In the genomic region with DNA sequence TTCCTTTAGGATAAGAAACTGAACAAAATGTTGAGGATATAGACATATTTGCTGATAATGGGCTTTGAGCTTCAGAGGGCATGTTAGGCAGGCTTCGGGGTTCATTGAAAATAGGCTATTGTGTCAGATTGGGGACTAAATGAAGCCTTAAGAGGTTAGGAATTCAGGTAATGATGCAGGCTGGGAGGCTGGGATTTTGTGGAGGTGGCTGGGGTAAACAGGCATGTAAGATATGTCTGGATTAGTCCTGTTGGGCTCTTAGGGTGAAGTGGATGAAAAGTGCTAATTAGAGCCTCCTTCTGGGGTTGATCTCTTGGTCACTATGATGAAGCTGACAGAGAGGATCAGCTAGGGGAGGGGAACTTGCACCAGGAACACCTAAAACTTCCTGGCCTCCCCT, we compare ENCODE assay signal across 22 cellular contexts.
"Had no signal": no experiment of that assay in that cellular context is flagged by ENCODE, and none has a peak within 500 bp of the region (broad histone marks: within the 10 kb centered on the region; RNA-seq: fewer than 3 reads in every experiment).

No MANE protein-coding gene starts in this region.

- H3K36me3 ChIP-seq: esophagus muscularis mucosa, left ventricle myocardium inferior, lower lobe of right lung, neutrophil, right atrium auricular region, sigmoid colon, tibial nerve, upper lobe of right lung, vagina had no signal

- H3K27ac Mint-ChIP-seq: immature natural killer cell; naive thymus-derived CD4-positive, alpha-beta T cell; stimulated activated memory B cell treated with anti-CD40 and anti-IgM and Interleukin-4, amounts not matched to agents 10 μg/mL and 1 μg/mL and 100 μg/mL, for 72 hours; stimulated activated naive CD8-positive, alpha-beta T cell treated with anti-CD3 and anti-CD28 coated beads, Interleukin-15, Interleukin-2, amounts not matched to agents 100 ng/mL and 50 ng/mL, for 24 hours had no signal

- H3K4me3 Mint-ChIP-seq: immature natural killer cell; naive thymus-derived CD4-positive, alpha-beta T cell; stimulated activated memory B cell treated with anti-CD40 and anti-IgM and Interleukin-4, amounts not matched to agents 10 μg/mL and 1 μg/mL and 100 μg/mL, for 72 hours; stimulated activated naive CD8-positive, alpha-beta T cell treated with anti-CD3 and anti-CD28 coated beads, Interleukin-15, Interleukin-2, amounts not matched to agents 100 ng/mL and 50 ng/mL, for 24 hours had no signal

- ATAC-seq: left cardiac atrium; naive thymus-derived CD4-positive, alpha-beta T cell; stimulated activated memory B cell treated with anti-CD40 and anti-IgM and Interleukin-4, amounts not matched to agents 10 μg/mL and 1 μg/mL and 100 μg/mL, for 72 hours; upper lobe of right lung had no signal

- H3K4me1 Mint-ChIP-seq: immature natural killer cell; naive thymus-derived CD4-positive, alpha-beta T cell; stimulated activated memory B cell treated with anti-CD40 and anti-IgM and Interleukin-4, amounts not matched to agents 10 μg/mL and 1 μg/mL and 100 μg/mL, for 72 hours had no signal

- H3K9me3 ChIP-seq: esophagus muscularis mucosa, left ventricle myocardium inferior, lower lobe of right lung, neutrophil, right atrium auricular region, sigmoid colon, testis, tibial nerve, upper lobe of right lung, vagina had no signal

- H3K27ac ChIP-seq: dorsolateral prefrontal cortex, epithelial cell of prostate, esophagus muscularis mucosa, left ventricle myocardium inferior, lower lobe of right lung, neutrophil, right atrium auricular region, sigmoid colon, testis, tibial nerve, upper lobe of right lung, vagina had no signal

- H3K36me3 Mint-ChIP-seq: immature natural killer cell; naive thymus-derived CD4-positive, alpha-beta T cell; stimulated activated memory B cell treated with anti-CD40 and anti-IgM and Interleukin-4, amounts not matched to agents 10 μg/mL and 1 μg/mL and 100 μg/mL, for 72 hours had no signal

- H3K4me1 ChIP-seq: esophagus muscularis mucosa, left ventricle myocardium inferior, lower lobe of right lung, right atrium auricular region, sigmoid colon, testis, tibial nerve, upper lobe of right lung, vagina had no signal

- DNase-seq: cortex of kidney; dorsolateral prefrontal cortex; effector CD8-positive, alpha-beta T cell; immature natural killer cell; left cardiac atrium; left ventricle myocardium inferior; lower lobe of right lung; midbrain; naive thymus-derived CD4-positive, alpha-beta T cell; posterior cingulate gyrus; sigmoid colon; stimulated activated CD4-positive, alpha-beta T cell treated with anti-CD3 and anti-CD28 coated beads, Interleukin-4, amount 100 ng/mL, for 24 hours; testis; upper lobe of right lung had no signal

- H3K9me3 Mint-ChIP-seq: immature natural killer cell; naive thymus-derived CD4-positive, alpha-beta T cell; stimulated activated memory B cell treated with anti-CD40 and anti-IgM and Interleukin-4, amounts not matched to agents 10 μg/mL and 1 μg/mL and 100 μg/mL, for 72 hours; stimulated activated naive CD8-positive, alpha-beta T cell treated with anti-CD3 and anti-CD28 coated beads, Interleukin-15, Interleukin-2, amounts not matched to agents 100 ng/mL and 50 ng/mL, for 24 hours had no signal

- H3K27me3 Mint-ChIP-seq: stimulated activated memory B cell treated with anti-CD40 and anti-IgM and Interleukin-4, amounts not matched to agents 10 μg/mL and 1 μg/mL and 100 μg/mL, for 72 hours had no signal

- H3K27me3 ChIP-seq: neutrophil, right atrium auricular region, sigmoid colon, testis, upper lobe of right lung, vagina had no signal

- H3K4me3 ChIP-seq: dorsolateral prefrontal cortex, esophagus muscularis mucosa, left ventricle myocardium inferior, lower lobe of right lung, right atrium auricular region, sigmoid colon, testis, tibial nerve, upper lobe of right lung, vagina had no signal
